ENCODE assay signal across 15 cellular contexts in the genomic region with DNA sequence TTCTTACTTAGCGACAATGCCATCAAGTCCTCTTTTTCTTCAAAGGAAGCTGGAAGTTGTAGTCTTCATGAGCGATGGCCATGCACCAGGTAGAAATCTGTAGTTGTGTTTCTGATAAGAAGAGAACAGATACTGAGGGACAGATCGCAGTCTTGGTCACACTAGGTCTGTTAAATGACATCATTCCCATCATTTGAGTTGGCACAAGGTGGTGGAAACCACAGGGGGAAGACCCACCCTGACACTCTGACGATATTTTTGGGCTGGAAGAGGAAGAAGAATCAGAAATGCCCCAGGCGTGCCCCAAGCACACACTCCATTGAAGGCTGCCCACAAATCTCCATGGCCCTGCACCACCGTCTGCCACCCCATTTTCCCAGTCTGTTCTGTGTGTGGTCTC.
DNase-seq lines count a peak whose midpoint lies in the region; ATAC-seq and TF ChIP-seq lines count a peak whose summit lies in the region.
"Had no signal": no experiment of that assay in that cellular context is flagged by ENCODE, and none has a peak within 500 bp of the region (broad histone marks: within the 10 kb centered on the region; RNA-seq: fewer than 3 reads in every experiment).

No MANE protein-coding gene starts in this region.

- H3K4me1 Mint-ChIP-seq in activated CD4-positive, alpha-beta T cell treated with anti-CD3 and anti-CD28 coated beads for 36 hours, result peaks cover 6% of the 10 kb centered on the region
- H3K4me1 Mint-ChIP-seq in activated T-helper 17 cell treated with anti-CD3 and anti-CD28 coated beads, Interleukin-2, amount 50 U/mL, for 72 hours, result no peaks in the 10 kb centered on the region

- peak; percentile 47 for DNase-seq in activated CD4-positive, alpha-beta T cell treated with anti-CD3 and anti-CD28 coated beads for 36 hours
- DNase-seq in activated CD4-positive, alpha-beta T cell treated with anti-CD3 and anti-CD28 coated beads for 1 hour, result no peak
- DNase-seq in left cardiac atrium (no peak), Peyer's patch (no peak), NCI-H524 (lab: John Stamatoyannopoulos, UW) (no peak)
- DNase-seq: aorta, foreskin fibroblast, mucosa of descending colon, NCI-H1048, NCI-H446, uterus had no signal

- H3K27ac ChIP-seq in Peyer's patch, result no peak overlapping the region
- H3K27ac ChIP-seq: uterus had no signal

- intact Hi-C loops in activated CD4-positive, alpha-beta T cell treated with anti-CD3 and anti-CD28 coated beads for 36 hours (cut with DNase I, micrococcal nuclease), result no loop called here
- intact Hi-C loops in left cardiac atrium (cut with DNase I), result no loop called here

- CTCF ChIA-PET in activated CD4-positive, alpha-beta T cell treated with anti-CD3 and anti-CD28 coated beads for 36 hours (lab: Charles Lee), result no interaction called here

- POLR2A ChIA-PET in activated CD4-positive, alpha-beta T cell treated with anti-CD3 and anti-CD28 coated beads for 36 hours (lab: Charles Lee), result no interaction called here

- no peaks in the 10 kb centered on the region for H3K27me3 ChIP-seq in Peyer's patch
- H3K27me3 ChIP-seq: uterus had no signal

- no peaks in the 10 kb centered on the region for H3K36me3 ChIP-seq in Peyer's patch
- H3K36me3 ChIP-seq: uterus had no signal

- TF ChIP-seq CTCF in Peyer's patch (IDR thresholded peaks at IDR 0.05), result no peak

- peaks cover 19% of the 10 kb centered on the region for H3K27me3 Mint-ChIP-seq in activated CD4-positive, alpha-beta T cell treated with anti-CD3 and anti-CD28 coated beads for 36 hours
- H3K27me3 Mint-ChIP-seq in activated T-helper 17 cell treated with anti-CD3 and anti-CD28 coated beads, Interleukin-2, amount 50 U/mL, for 72 hours, result peaks cover 28% of the 10 kb centered on the region

- ATAC-seq in activated CD4-positive, alpha-beta T cell treated with anti-CD3 and anti-CD28 coated beads for 36 hours, result peak; percentile 90
- ATAC-seq in GM19452 (IDR thresholded peaks at IDR 0.05; ENCODE audit: unreplicated experiment) (peak; percentile 73), HG02943 (IDR thresholded peaks at IDR 0.05; ENCODE audit: low read depth, unreplicated experiment) (peak; percentile 74), left cardiac atrium (no peak)
- peak; percentile 84 for ATAC-seq in activated T-helper 17 cell treated with anti-CD3 and anti-CD28 coated beads, Interleukin-2, amount 50 U/mL, for 72 hours (replicated peaks)
- ATAC-seq: mucosa of descending colon had no signal

- no peak overlapping the region for H3K4me3 ChIP-seq in Peyer's patch
- H3K4me3 ChIP-seq: mucosa of descending colon, uterus had no signal

- H3K4me3 Mint-ChIP-seq in activated CD4-positive, alpha-beta T cell treated with anti-CD3 and anti-CD28 coated beads for 36 hours, result no peak overlapping the region
- H3K4me3 Mint-ChIP-seq in activated T-helper 17 cell treated with anti-CD3 and anti-CD28 coated beads, Interleukin-2, amount 50 U/mL, for 72 hours, result no peak overlapping the region

- H3K9me3 Mint-ChIP-seq in activated CD4-positive, alpha-beta T cell treated with anti-CD3 and anti-CD28 coated beads for 36 hours (ENCODE audit: low read depth), result peaks cover 2% of the 10 kb centered on the region
- no peaks in the 10 kb centered on the region for H3K9me3 Mint-ChIP-seq in activated T-helper 17 cell treated with anti-CD3 and anti-CD28 coated beads, Interleukin-2, amount 50 U/mL, for 72 hours

- no peaks in the 10 kb centered on the region for H3K36me3 Mint-ChIP-seq in activated CD4-positive, alpha-beta T cell treated with anti-CD3 and anti-CD28 coated beads for 36 hours (ENCODE audit: low read depth)
- no peaks in the 10 kb centered on the region for H3K36me3 Mint-ChIP-seq in activated T-helper 17 cell treated with anti-CD3 and anti-CD28 coated beads, Interleukin-2, amount 50 U/mL, for 72 hours (ENCODE audit: low read depth)

- no peak for TF ChIP-seq POLR2A in Peyer's patch (IDR thresholded peaks at IDR 0.05)

- H3K9me3 ChIP-seq in Peyer's patch, result no peaks in the 10 kb centered on the region
- H3K9me3 ChIP-seq: mucosa of descending colon, uterus had no signal

- peaks cover 0 to 2% (median 0%) of the 10 kb centered on the region in 4 donors for H3K4me1 ChIP-seq in Peyer's patch
- H3K4me1 ChIP-seq: uterus had no signal

- H3K27ac Mint-ChIP-seq in activated CD4-positive, alpha-beta T cell treated with anti-CD3 and anti-CD28 coated beads for 36 hours, result no peak overlapping the region
- no peak overlapping the region for H3K27ac Mint-ChIP-seq in activated T-helper 17 cell treated with anti-CD3 and anti-CD28 coated beads, Interleukin-2, amount 50 U/mL, for 72 hours
- H3K27ac Mint-ChIP-seq: progenitor cell of endocrine pancreas had no signal

Comparison
In these comparisons a context has a peak if more than half of its experiments do, and no peak if none do; other contexts are left out.
1. ATAC-seq: peak in activated CD4-positive, alpha-beta T cell treated with anti-CD3 and anti-CD28 coated beads for 36 hours (single experiment), GM19452 (single experiment), HG02943 (single experiment) and activated T-helper 17 cell treated with anti-CD3 and anti-CD28 coated beads, Interleukin-2, amount 50 U/mL, for 72 hours (single experiment); none in left cardiac atrium (0 of 2).